In genomic region chr17:71398706-71399620, GRCh38 we compare ENCODE assay signal across 22 cellular contexts.
DNase-seq lines count a peak whose midpoint lies in the region; ATAC-seq, FAIRE-seq and TF ChIP-seq lines count a peak whose summit lies in the region.
"Had no signal": no experiment of that assay in that cellular context is flagged by ENCODE, and none has a peak within 500 bp of the region (broad histone marks: within the 10 kb centered on the region; RNA-seq: fewer than 3 reads in every experiment).

No MANE protein-coding gene starts in this region.

- ATAC-seq in heart right ventricle, result no peak
- no peak for ATAC-seq in activated naive CD8-positive, alpha-beta T cell treated with anti-CD3 and anti-CD28 coated beads, Interleukin-2, amount 50 U/mL, for 24 hours
- no peak for ATAC-seq in HG03108 (IDR thresholded peaks at IDR 0.05; ENCODE audit: unreplicated experiment)
- ATAC-seq: activated CD4-positive, alpha-beta T cell treated with anti-CD3 and anti-CD28 coated beads for 36 hours; activated CD8-positive, alpha-beta memory T cell treated with anti-CD3 and anti-CD28 coated beads, Interleukin-2, amount 10 ng/mL, durations not matched to agents 7 days and 5 days; HepG2; right lobe of liver had no signal

- H3K79me2 ChIP-seq in keratinocyte (ENCODE audit: control insufficient read depth, insufficient read depth, low read length), result no peaks in the 10 kb centered on the region

- H3K36me3 Mint-ChIP-seq in activated naive CD8-positive, alpha-beta T cell treated with anti-CD3 and anti-CD28 coated beads, Interleukin-2, amount 50 U/mL, for 24 hours (ENCODE audit: low read depth), result no peaks in the 10 kb centered on the region
- H3K36me3 Mint-ChIP-seq: activated CD8-positive, alpha-beta memory T cell treated with anti-CD3 and anti-CD28 coated beads, Interleukin-2, amount 10 ng/mL, durations not matched to agents 7 days and 5 days; CD4-positive, CD25-positive, alpha-beta regulatory T cell had no signal

- no peaks in the 10 kb centered on the region for H3K9me1 ChIP-seq in keratinocyte (ENCODE audit: control insufficient read depth, extremely low read depth, insufficient read depth, low read length)

- no peak overlapping the region for H3K4me2 ChIP-seq in keratinocyte (ENCODE audit: control insufficient read depth, extremely low read depth, insufficient read depth, low read depth, low read length)

- DNase-seq in cardiac muscle cell (ENCODE audit: low read depth in 1 of 2, low spot score in 1 of 2) (peak; percentile 3 to 28), heart right ventricle (no peak), astrocyte of the hippocampus (ENCODE audit: low read depth, low spot score) (peak; percentile 45), keratinocyte (ENCODE audit: low read depth, low spot score) (no peak), urothelium cell line (ENCODE audit: low spot score) (no peak), DMS79 (lab: John Stamatoyannopoulos, UW) (no peak)
- no peak for DNase-seq in activated naive CD8-positive, alpha-beta T cell treated with anti-CD3 and anti-CD28 coated beads, Interleukin-2, amount 50 U/mL, for 24 hours
- DNase-seq: activated CD4-positive, alpha-beta T cell treated with anti-CD3 and anti-CD28 coated beads for 36 hours; activated CD8-positive, alpha-beta memory T cell treated with anti-CD3 and anti-CD28 coated beads, Interleukin-2, amount 10 ng/mL, durations not matched to agents 7 days and 5 days; brain microvascular endothelial cell; CD4-positive, CD25-positive, alpha-beta regulatory T cell; DMS79 treated with DMSO at 0.1 percent for 48 hours; MM.1S; NCI-H1930; NCI-H748 treated with DMSO at 0.1 percent for 48 hours; occipital lobe; right lobe of liver had no signal

- peak; percentile 29 for FAIRE-seq in keratinocyte (lab: Jason Lieb, UNC)
- peak; percentile 23 for FAIRE-seq in urothelium cell line (lab: Jason Lieb, UNC)
- FAIRE-seq: HepG2 had no signal

- dilution Hi-C loops in keratinocyte (cut with MboI; ENCODE audit: extremely low pct_ligation_motif_present, low sequenced_read_pairs), result no loop called here

- H3K36me3 ChIP-seq in cardiac muscle cell (no peaks in the 10 kb centered on the region), heart right ventricle (no peaks in the 10 kb centered on the region), keratinocyte (ENCODE audit: control insufficient read depth in 2 of 2, extremely low read depth in 1 of 2, insufficient read depth in 2 of 2, low read length in 2 of 2) (no peaks in the 10 kb centered on the region)
- H3K36me3 ChIP-seq: brain microvascular endothelial cell, esophagus muscularis mucosa, right lobe of liver, vagina had no signal

- H3K4me1 Mint-ChIP-seq in activated naive CD8-positive, alpha-beta T cell treated with anti-CD3 and anti-CD28 coated beads, Interleukin-2, amount 50 U/mL, for 24 hours, result no peaks in the 10 kb centered on the region
- H3K4me1 Mint-ChIP-seq: activated CD4-positive, alpha-beta T cell treated with anti-CD3 and anti-CD28 coated beads for 36 hours; activated CD8-positive, alpha-beta memory T cell treated with anti-CD3 and anti-CD28 coated beads, Interleukin-2, amount 10 ng/mL, durations not matched to agents 7 days and 5 days; CD4-positive, CD25-positive, alpha-beta regulatory T cell had no signal

- peaks cover 6% of the 10 kb centered on the region for H3K9me3 Mint-ChIP-seq in activated naive CD8-positive, alpha-beta T cell treated with anti-CD3 and anti-CD28 coated beads, Interleukin-2, amount 50 U/mL, for 24 hours

- intact Hi-C loops in heart right ventricle (cut with DNase I), result no loop called here

- H3K4me1 ChIP-seq in cardiac muscle cell (ENCODE audit: low read depth), result no peaks in the 10 kb centered on the region
- H3K4me1 ChIP-seq in heart right ventricle, result no peaks in the 10 kb centered on the region
- peaks cover 18% of the 10 kb centered on the region for H3K4me1 ChIP-seq in keratinocyte (ENCODE audit: control insufficient read depth, extremely low read depth, insufficient read depth, low read length)
- H3K4me1 ChIP-seq: esophagus muscularis mucosa, right lobe of liver, vagina had no signal

- no peak overlapping the region for H3K4me3 Mint-ChIP-seq in activated naive CD8-positive, alpha-beta T cell treated with anti-CD3 and anti-CD28 coated beads, Interleukin-2, amount 50 U/mL, for 24 hours
- H3K4me3 Mint-ChIP-seq: activated CD4-positive, alpha-beta T cell treated with anti-CD3 and anti-CD28 coated beads for 36 hours; activated CD8-positive, alpha-beta memory T cell treated with anti-CD3 and anti-CD28 coated beads, Interleukin-2, amount 10 ng/mL, durations not matched to agents 7 days and 5 days; CD4-positive, CD25-positive, alpha-beta regulatory T cell; T-helper 2 cell treated with Interferon-gamma antibody and Interleukin-4, amounts not matched to agents 5 μg/mL and 100 μg/mL, for 36 hours had no signal

- H3K4me3 ChIP-seq in cardiac muscle cell, result no peak overlapping the region
- H3K4me3 ChIP-seq in heart right ventricle, result no peak overlapping the region
- H3K4me3 ChIP-seq in keratinocyte (ENCODE audit: control insufficient read depth in 2 of 3, extremely low read depth in 1 of 3, insufficient read depth in 2 of 3, low read depth in 1 of 3, low read length in 3 of 3), result no peak overlapping the region
- H3K4me3 ChIP-seq: esophagus muscularis mucosa, right lobe of liver, vagina had no signal

- no peaks in the 10 kb centered on the region for H3K9me3 ChIP-seq in cardiac muscle cell (ENCODE audit: low read depth)
- H3K9me3 ChIP-seq in heart right ventricle, result no peaks in the 10 kb centered on the region
- no peaks in the 10 kb centered on the region for H3K9me3 ChIP-seq in keratinocyte (ENCODE audit: control insufficient read depth, low read depth, low read length)
- H3K9me3 ChIP-seq: esophagus muscularis mucosa, right lobe of liver, vagina had no signal

- no peaks in the 10 kb centered on the region for H3K27me3 Mint-ChIP-seq in activated naive CD8-positive, alpha-beta T cell treated with anti-CD3 and anti-CD28 coated beads, Interleukin-2, amount 50 U/mL, for 24 hours
- H3K27me3 Mint-ChIP-seq: activated CD4-positive, alpha-beta T cell treated with anti-CD3 and anti-CD28 coated beads for 36 hours; activated CD8-positive, alpha-beta memory T cell treated with anti-CD3 and anti-CD28 coated beads, Interleukin-2, amount 10 ng/mL, durations not matched to agents 7 days and 5 days; CD4-positive, CD25-positive, alpha-beta regulatory T cell had no signal

- H3K27me3 ChIP-seq in cardiac muscle cell (no peaks in the 10 kb centered on the region), heart right ventricle (no peaks in the 10 kb centered on the region), keratinocyte (ENCODE audit: control insufficient read depth, extremely low read depth, insufficient read depth, low read length) (no peaks in the 10 kb centered on the region)
- H3K27me3 ChIP-seq: brain microvascular endothelial cell, esophagus muscularis mucosa, right lobe of liver, vagina had no signal

- H3K9ac ChIP-seq in keratinocyte (ENCODE audit: control insufficient read depth, extremely low read depth, insufficient read depth, low read length), result no peak overlapping the region

- H2AFZ ChIP-seq in keratinocyte (ENCODE audit: control insufficient read depth, low read length), result no peak overlapping the region

- no peak overlapping the region for H3K27ac Mint-ChIP-seq in activated naive CD8-positive, alpha-beta T cell treated with anti-CD3 and anti-CD28 coated beads, Interleukin-2, amount 50 U/mL, for 24 hours
- H3K27ac Mint-ChIP-seq: activated CD4-positive, alpha-beta T cell treated with anti-CD3 and anti-CD28 coated beads for 36 hours; activated CD8-positive, alpha-beta memory T cell treated with anti-CD3 and anti-CD28 coated beads, Interleukin-2, amount 10 ng/mL, durations not matched to agents 7 days and 5 days; CD4-positive, CD25-positive, alpha-beta regulatory T cell; T-helper 2 cell treated with Interferon-gamma antibody and Interleukin-4, amounts not matched to agents 5 μg/mL and 100 μg/mL, for 36 hours had no signal

- TF ChIP-seq CTCF in cardiac muscle cell (IDR thresholded peaks at IDR 0.05; ENCODE audit: low read depth, low read length) (no peak), heart right ventricle (IDR thresholded peaks at IDR 0.05) (no peak), keratinocyte (optimal IDR thresholded peaks at IDR 0.05 in 1 of 3, IDR thresholded peaks at IDR 0.05 in 1 of 3, conservative IDR thresholded peaks at IDR 0.05 in 1 of 3; ENCODE audit: extremely low read depth in 1 of 3, insufficient read depth in 2 of 3, low read length in 3 of 3) (no peak)

- 38 to 41% methylated on average over 9 of the region's 9 CpGs for WGBS in heart right ventricle, 2 donors

- H3K27ac ChIP-seq in cardiac muscle cell, result no peak overlapping the region
- no peak overlapping the region for H3K27ac ChIP-seq in heart right ventricle
- no peak overlapping the region for H3K27ac ChIP-seq in keratinocyte (ENCODE audit: control insufficient read depth, insufficient read depth, low read length)
- H3K27ac ChIP-seq: brain microvascular endothelial cell, esophagus muscularis mucosa, right lobe of liver, vagina had no signal

- H4K20me1 ChIP-seq in keratinocyte (ENCODE audit: control insufficient read depth, extremely low read depth, insufficient read depth, low read length), result no peaks in the 10 kb centered on the region

Comparison
In these comparisons a context has a peak if more than half of its experiments do, and no peak if none do; other contexts are left out.
1. DNase-seq: peak in cardiac muscle cell (2 of 2) and astrocyte of the hippocampus (single experiment); none in heart right ventricle (0 of 2), keratinocyte (single experiment), urothelium cell line (single experiment), activated naive CD8-positive, alpha-beta T cell treated with anti-CD3 and anti-CD28 coated beads, Interleukin-2, amount 50 U/mL, for 24 hours (single experiment) and DMS79 (single experiment).